Comparison of ENCODE assay signal across 20 cellular contexts in genomic region chr3:193832833-193833413, GRCh38.
A peak's percentile ranks its signal among the peaks of the same experiment; 100 is the strongest.
DNase-seq lines count a peak whose midpoint lies in the region; ATAC-seq and TF ChIP-seq lines count a peak whose summit lies in the region.
"Had no signal": no experiment of that assay in that cellular context is flagged by ENCODE, and none has a peak within 500 bp of the region (broad histone marks: within the 10 kb centered on the region; RNA-seq: fewer than 3 reads in every experiment).

No MANE protein-coding gene starts in this region.

- H3K4me1 ChIP-seq in RWPE2 (ENCODE audit: insufficient read depth, poor library complexity, severe bottlenecking) (peaks cover 51% of the 10 kb centered on the region), heart left ventricle (peaks cover 0 to 34% (median 13%) of the 10 kb centered on the region in 12 donors)
- H3K4me1 ChIP-seq: BE2C had no signal

- DNase-seq in activated CD8-positive, alpha-beta memory T cell treated with anti-CD3 and anti-CD28 coated beads for 24 hours = peak; percentile 13
- DNase-seq in activated CD8-positive, alpha-beta memory T cell treated with anti-CD3 and anti-CD28 coated beads, Interleukin-2, amount 10 ng/mL, durations not matched to agents 7 days and 5 days = no peak
- DNase-seq in RWPE2 (ENCODE audit: low spot score) (no peak), heart left ventricle (peak in 2 of 5 donors; percentile 27 to 39), type B pancreatic cell (ENCODE audit: extremely low spot score, unreplicated experiment) (no peak), hypothalamus (lab: John Stamatoyannopoulos, UW) (no peak)
- DNase-seq: BE2C; CD4-positive, alpha-beta memory T cell; NCI-H1048; NCI-H146; NCI-H2081; NCI-H510A; NCI-H82; SHP77 treated with DMSO at 0.1 percent for 48 hours had no signal

- H3K27ac ChIP-seq in RWPE2 (ENCODE audit: poor library complexity, severe bottlenecking) = peak overlapping the region; percentile 98
- peak overlapping the region in 11 of 12 donors; percentile 4 to 70 (median 52) for H3K27ac ChIP-seq in heart left ventricle
- H3K27ac ChIP-seq: 22Rv1, KMS-11 had no signal

- H3K4me3 ChIP-seq in RWPE2 (ENCODE audit: severe bottlenecking) (no peak overlapping the region), heart left ventricle (no peak overlapping the region)
- H3K4me3 ChIP-seq: GM23338 had no signal

- TF ChIP-seq POLR2A in heart left ventricle (IDR thresholded peaks at IDR 0.05) = no peak

- H3K9me3 ChIP-seq in RWPE2 (ENCODE audit: severe bottlenecking) = no peaks in the 10 kb centered on the region
- no peaks in the 10 kb centered on the region for H3K9me3 ChIP-seq in heart left ventricle

- H3K36me3 Mint-ChIP-seq in activated CD8-positive, alpha-beta memory T cell treated with anti-CD3 and anti-CD28 coated beads, Interleukin-2, amount 10 ng/mL, durations not matched to agents 7 days and 5 days = no peaks in the 10 kb centered on the region
- H3K36me3 Mint-ChIP-seq in type B pancreatic cell = no peaks in the 10 kb centered on the region
- H3K36me3 Mint-ChIP-seq: CD4-positive, alpha-beta memory T cell had no signal

- H3K9me3 Mint-ChIP-seq in activated CD8-positive, alpha-beta memory T cell treated with anti-CD3 and anti-CD28 coated beads, Interleukin-2, amount 10 ng/mL, durations not matched to agents 7 days and 5 days (ENCODE audit: low read depth) = no peaks in the 10 kb centered on the region
- H3K9me3 Mint-ChIP-seq in type B pancreatic cell = peaks cover 4% of the 10 kb centered on the region
- H3K9me3 Mint-ChIP-seq: CD4-positive, alpha-beta memory T cell; GM23338 had no signal

- no peak for TF ChIP-seq CTCF in RWPE2 (IDR thresholded peaks at IDR 0.05; ENCODE audit: poor library complexity, severe bottlenecking)
- no peak for TF ChIP-seq CTCF in heart left ventricle (IDR thresholded peaks at IDR 0.05)
- no peak for TF ChIP-seq CTCF in type B pancreatic cell (conservative IDR thresholded peaks at IDR 0.05)

- 61 to 72% (median 65%) methylated on average over 5 of the region's 5 CpGs for WGBS in heart left ventricle, 4 donors

- no peak for ATAC-seq in activated CD8-positive, alpha-beta memory T cell treated with anti-CD3 and anti-CD28 coated beads, Interleukin-2, amount 10 ng/mL, durations not matched to agents 7 days and 5 days
- ATAC-seq in RWPE2 (ENCODE audit: low read depth) (no peak), heart left ventricle (peak; percentile 62 to 86 (median 67)), HG03354 (IDR thresholded peaks at IDR 0.05; ENCODE audit: poor library complexity, severe bottlenecking, unreplicated experiment) (no peak), GM21529 (IDR thresholded peaks at IDR 0.05; ENCODE audit: unreplicated experiment) (no peak)
- ATAC-seq: GM23338, SK-N-SH treated with all-trans-retinoic acid at 6 μM for 48 hours had no signal

- no peak overlapping the region for H3K27ac Mint-ChIP-seq in activated CD8-positive, alpha-beta memory T cell treated with anti-CD3 and anti-CD28 coated beads, Interleukin-2, amount 10 ng/mL, durations not matched to agents 7 days and 5 days
- H3K27ac Mint-ChIP-seq in type B pancreatic cell = peak overlapping the region; percentile 20
- H3K27ac Mint-ChIP-seq: GM23338 had no signal

- intact Hi-C loops in heart left ventricle (cut with DNase I) = no loop called here

- peaks cover 7% of the 10 kb centered on the region for H3K4me1 Mint-ChIP-seq in activated CD8-positive, alpha-beta memory T cell treated with anti-CD3 and anti-CD28 coated beads, Interleukin-2, amount 10 ng/mL, durations not matched to agents 7 days and 5 days
- peaks cover 39% of the 10 kb centered on the region for H3K4me1 Mint-ChIP-seq in type B pancreatic cell (ENCODE audit: unreplicated experiment)
- H3K4me1 Mint-ChIP-seq: CD4-positive, alpha-beta memory T cell had no signal

- no peaks in the 10 kb centered on the region for H3K36me3 ChIP-seq in RWPE2 (ENCODE audit: low read depth)
- H3K36me3 ChIP-seq in heart left ventricle = no peaks in the 10 kb centered on the region
- H3K36me3 ChIP-seq: BE2C had no signal

- no peak overlapping the region for H3K4me3 Mint-ChIP-seq in activated CD8-positive, alpha-beta memory T cell treated with anti-CD3 and anti-CD28 coated beads, Interleukin-2, amount 10 ng/mL, durations not matched to agents 7 days and 5 days
- no peak overlapping the region for H3K4me3 Mint-ChIP-seq in type B pancreatic cell
- H3K4me3 Mint-ChIP-seq: CD4-positive, alpha-beta memory T cell; GM23338 had no signal

- peaks cover 10% of the 10 kb centered on the region for H3K27me3 Mint-ChIP-seq in activated CD8-positive, alpha-beta memory T cell treated with anti-CD3 and anti-CD28 coated beads, Interleukin-2, amount 10 ng/mL, durations not matched to agents 7 days and 5 days
- no peaks in the 10 kb centered on the region for H3K27me3 Mint-ChIP-seq in type B pancreatic cell

- CTCF ChIA-PET in activated CD8-positive, alpha-beta memory T cell treated with anti-CD3 and anti-CD28 coated beads, Interleukin-2, amount 10 ng/mL, durations not matched to agents 7 days and 5 days (lab: Charles Lee) = interaction anchor here (0.8 kb wide), 1 partner anchor 483 kb away, joined by 3 read pairs; no protein-coding TSS in a partner anchor

- no peaks in the 10 kb centered on the region for H3K27me3 ChIP-seq in RWPE2 (ENCODE audit: insufficient read depth, poor library complexity, severe bottlenecking)
- peaks cover 0 to 6% (median 0%) of the 10 kb centered on the region in 9 donors for H3K27me3 ChIP-seq in heart left ventricle
- H3K27me3 ChIP-seq: BE2C had no signal

Comparison
In these comparisons a context has a peak if more than half of its experiments do, and no peak if none do; other contexts are left out.
1. ATAC-seq: peak in heart left ventricle (4 of 4); none in activated CD8-positive, alpha-beta memory T cell treated with anti-CD3 and anti-CD28 coated beads, Interleukin-2, amount 10 ng/mL, durations not matched to agents 7 days and 5 days (single experiment), RWPE2 (single experiment), HG03354 (single experiment) and GM21529 (single experiment).